In genomic region chr10:106360870-106361269, GRCh38 we compare ENCODE assay signal across 15 cellular contexts.
DNase-seq lines count a peak whose midpoint lies in the region; ATAC-seq and TF ChIP-seq lines count a peak whose summit lies in the region.
"Had no signal": no experiment of that assay in that cellular context is flagged by ENCODE, and none has a peak within 500 bp of the region (broad histone marks: within the 10 kb centered on the region; RNA-seq: fewer than 3 reads in every experiment).

No MANE protein-coding gene starts in this region.

- TF ChIP-seq CTCF in RWPE2 (IDR thresholded peaks at IDR 0.05; ENCODE audit: poor library complexity, severe bottlenecking), result no peak

- no peaks in the 10 kb centered on the region for H3K9me3 ChIP-seq in RWPE2 (ENCODE audit: severe bottlenecking)
- H3K9me3 ChIP-seq: stomach had no signal

- DNase-seq in GM04503 (ENCODE audit: low read depth) (peak; percentile 65), RWPE2 (ENCODE audit: low spot score) (no peak), fibroblast of peridontal ligament (ENCODE audit: extremely low read depth) (peak; percentile 95), skeletal muscle cell (ENCODE audit: low read depth) (peak; percentile 97), NCI-H2107 (lab: John Stamatoyannopoulos, UW) (no peak), NAMALWA (ENCODE audit: low spot score) (no peak)
- DNase-seq in activated CD4-positive, alpha-beta T cell treated with anti-CD3 and anti-CD28 coated beads, Interleukin-2, amount 50 U/mL, for 4 hours, result no peak
- DNase-seq: activated CD4-positive, alpha-beta memory T cell treated with anti-CD3 and anti-CD28 coated beads for 36 hours; endodermal cell; hippocampal formation; NCI-H146; NCI-H526; stomach; T1000 had no signal

- no peaks in the 10 kb centered on the region for H3K36me3 ChIP-seq in RWPE2 (ENCODE audit: low read depth)
- H3K36me3 ChIP-seq: neural progenitor cell, stomach had no signal

- peaks cover 16% of the 10 kb centered on the region for H3K4me1 ChIP-seq in RWPE2 (ENCODE audit: insufficient read depth, poor library complexity, severe bottlenecking)
- H3K4me1 ChIP-seq: neural progenitor cell, stomach had no signal

- H3K27ac ChIP-seq in RWPE2 (ENCODE audit: poor library complexity, severe bottlenecking), result peak overlapping the region; percentile 86
- H3K27ac ChIP-seq: neural progenitor cell, stomach had no signal

- ATAC-seq in RWPE2 (ENCODE audit: low read depth), result peak; percentile 97

- H3K27me3 ChIP-seq in RWPE2 (ENCODE audit: insufficient read depth, poor library complexity, severe bottlenecking), result no peaks in the 10 kb centered on the region
- H3K27me3 ChIP-seq: neural progenitor cell, stomach had no signal

- H3K4me3 ChIP-seq in RWPE2 (ENCODE audit: severe bottlenecking) (no peak overlapping the region), skeletal muscle cell (ENCODE audit: low read depth, low read length) (no peak overlapping the region)
- H3K4me3 ChIP-seq: neural progenitor cell, stomach had no signal

Comparison
In these comparisons a context has a peak if more than half of its experiments do, and no peak if none do; other contexts are left out.
1. DNase-seq: peak in GM04503 (single experiment), fibroblast of peridontal ligament (single experiment) and skeletal muscle cell (single experiment); none in RWPE2 (single experiment), NCI-H2107 (single experiment), activated CD4-positive, alpha-beta T cell treated with anti-CD3 and anti-CD28 coated beads, Interleukin-2, amount 50 U/mL, for 4 hours (0 of 2) and NAMALWA (single experiment).